ENCODE assay signal across 8 cellular contexts in the genomic region with DNA sequence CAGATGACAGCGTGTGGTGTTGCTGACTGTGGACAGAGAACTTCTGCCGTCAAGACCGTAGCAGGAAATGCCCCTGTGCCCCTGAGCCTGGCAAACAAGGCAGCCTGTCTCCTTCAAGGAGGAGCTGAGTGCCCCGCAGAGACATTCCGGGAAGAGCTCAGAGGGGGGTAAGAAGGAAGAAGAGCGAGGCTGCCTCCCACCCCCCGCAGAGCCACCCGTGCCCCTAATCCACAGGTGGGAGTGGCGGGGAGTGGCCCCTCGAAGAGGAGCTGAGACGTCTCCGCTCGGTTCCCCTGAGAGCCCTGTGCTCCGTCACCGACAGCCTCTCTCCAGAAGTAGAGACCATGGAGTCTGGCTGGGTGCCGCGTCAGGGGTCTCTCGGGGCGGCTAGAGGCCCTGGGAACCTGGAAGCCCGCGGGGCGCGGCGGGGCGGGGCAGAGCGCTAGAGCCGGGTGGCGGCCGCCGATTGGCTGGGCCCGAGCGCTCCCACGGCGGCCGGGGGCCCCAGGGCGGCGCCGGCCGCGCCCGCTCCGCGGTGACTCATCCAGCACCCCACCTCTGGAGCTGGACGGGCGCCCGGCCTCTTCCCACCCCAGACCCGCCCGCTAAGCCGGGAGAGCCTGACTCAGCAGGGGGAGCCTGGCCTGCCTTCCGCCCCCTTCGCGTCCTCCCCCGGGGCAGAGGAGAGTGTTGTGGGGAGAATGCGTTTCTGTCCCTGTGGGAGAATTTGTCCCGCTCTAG. TPM values are rescaled to one million over a fixed set of nuclear protein-coding genes. Genes with fewer than 3 reads are reported as not detected.
A peak's percentile ranks its signal among the peaks of the same experiment; 100 is the strongest.
DNase-seq lines count a peak whose midpoint lies in the region; ATAC-seq, FAIRE-seq and TF ChIP-seq lines count a peak whose summit lies in the region.

No MANE protein-coding gene starts in this region.

- intact Hi-C loops in sigmoid colon (cut with DNase I), result no loop called here

- no peak for ATAC-seq in GM21367 (IDR thresholded peaks at IDR 0.05; ENCODE audit: unreplicated experiment)

- no peak for TF ChIP-seq CTCF in astrocyte of the cerebellum (IDR thresholded peaks at IDR 0.05; ENCODE audit: low read depth, low read length, missing control alignments)
- no peak for TF ChIP-seq CTCF in sigmoid colon (IDR thresholded peaks at IDR 0.05)

- peak; percentile 42 for FAIRE-seq in HTR-8/SVneo (lab: Jason Lieb, UNC)

- no peaks in the 10 kb centered on the region for H3K36me3 ChIP-seq in sigmoid colon

- DNase-seq in COR-L47 (lab: John Stamatoyannopoulos, UW), result peak; percentile 82
- DNase-seq in HTR-8/SVneo (ENCODE audit: insufficient read length, low spot score), result peak; percentile 92
- DNase-seq in T follicular helper cell (ENCODE audit: low read depth), result peak; percentile 12
- peak; percentile 63 for DNase-seq in astrocyte of the cerebellum (ENCODE audit: low read depth)
- DNase-seq in hepatic stellate cell (ENCODE audit: low spot score), result peak; percentile 99
- DNase-seq in sigmoid colon, result peak; percentile 93
- no peak for DNase-seq in GM19238 (ENCODE audit: insufficient read length, low spot score)

- H3K9me3 ChIP-seq in sigmoid colon, result no peaks in the 10 kb centered on the region

- peak overlapping the region; percentile 59 to 73 (median 68) for H3K27ac ChIP-seq in sigmoid colon

- H3K4me3 ChIP-seq in astrocyte of the cerebellum (ENCODE audit: low read depth, low read length), result peak overlapping the region; percentile 34
- peak overlapping the region; percentile 23 to 56 (median 48) for H3K4me3 ChIP-seq in sigmoid colon

- TF ChIP-seq EP300 in sigmoid colon (IDR thresholded peaks at IDR 0.05), result no peak

- no peak for TF ChIP-seq POLR2A in sigmoid colon (IDR thresholded peaks at IDR 0.05)

- peaks cover 0 to 30% (median 20%) of the 10 kb centered on the region in 4 donors for H3K4me1 ChIP-seq in sigmoid colon

- WGBS in sigmoid colon, 2 donors, result 1% methylated on average over 55 of the region's 55 CpGs

- no peaks in the 10 kb centered on the region for H3K27me3 ChIP-seq in sigmoid colon

- in situ Hi-C loops in astrocyte of the cerebellum (cut with HindIII; ENCODE audit: low sequenced_read_pairs), result no loop called here

RNA-seq across cellular contexts. Expression of gene KRT78, which starts 25.2 kb away (rescaled TPM):
- total RNA-seq in sigmoid colon, result not detected
- 1 to 10 TPM in 1 of 3 donors, under 1 TPM in 1, not detected in 1; 0.20 to 5.4 TPM for polyA plus RNA-seq in sigmoid colon

RNA-seq across cellular contexts. Expression of gene KRT8, which starts 30.9 kb away (rescaled TPM):
- 10 to 100 TPM; 20.6 to 63.1 (median 35.5) TPM for total RNA-seq in sigmoid colon
- 1,000 to 10,000 TPM; 3,181 to 3,526 (median 3,402) TPM for polyA plus RNA-seq in sigmoid colon

RNA-seq across cellular contexts. Expression of gene KRT79, which starts 39.9 kb away (rescaled TPM):
- not detected for total RNA-seq in sigmoid colon
- under 1 TPM in 1 of 3 donors, not detected in 2; 0.16 TPM for polyA plus RNA-seq in sigmoid colon
